1 cellular context compared by ENCODE assay signal in genomic region chr13:113802090-113802531, GRCh38.
TF ChIP-seq lines count a peak whose summit lies in the region.

No MANE protein-coding gene starts in this region.

TF ChIP-seq in HCT116, 20 proteins besides CTCF, POLR2A, EP300 and RAD21 (continued from another document):
- TF ChIP-seq ZBTB33 (IDR thresholded peaks at IDR 0.05; ENCODE audit: extremely low read depth, insufficient replicate concordance, low read length): no peak
- no peak for TF ChIP-seq YY1 (IDR thresholded peaks at IDR 0.05; ENCODE audit: extremely low read depth, insufficient replicate concordance, low read depth, low read length)
- TF ChIP-seq ZFX (IDR thresholded peaks at IDR 0.05): no peak
- no peak for TF ChIP-seq CBX3 (IDR thresholded peaks at IDR 0.05; ENCODE audit: low read depth)
